Comparison of ENCODE assay signal across 8 cellular contexts in genomic region chr9:33817327-33818166, GRCh38. TPM values are rescaled to one million over a fixed set of nuclear protein-coding genes. Genes with fewer than 3 reads are reported as not detected.
A peak's percentile ranks its signal among the peaks of the same experiment; 100 is the strongest.
DNase-seq lines count a peak whose midpoint lies in the region; ATAC-seq and TF ChIP-seq lines count a peak whose summit lies in the region.

No MANE protein-coding gene starts in this region.

- H3K4me3 Mint-ChIP-seq in activated naive CD4-positive, alpha-beta T cell treated with anti-CD3 and anti-CD28 coated beads for 36 hours, result peak overlapping the region; percentile 93

- peaks cover 51% of the 10 kb centered on the region for H3K4me1 Mint-ChIP-seq in activated naive CD4-positive, alpha-beta T cell treated with anti-CD3 and anti-CD28 coated beads for 36 hours (ENCODE audit: low read depth)

- H3K9me3 ChIP-seq in transverse colon, result no peaks in the 10 kb centered on the region

- WGBS in transverse colon (ENCODE audit: low coverage in 1 of 2), 2 donors, result 0% methylated on average over 10 of the region's 81 CpGs; no CpG with 5 or more reads in 1 of the 2 donors

- no peaks in the 10 kb centered on the region for H3K36me3 ChIP-seq in transverse colon

- H3K9me3 Mint-ChIP-seq in activated naive CD4-positive, alpha-beta T cell treated with anti-CD3 and anti-CD28 coated beads for 36 hours, result no peaks in the 10 kb centered on the region

- intact Hi-C loops in activated naive CD4-positive, alpha-beta T cell treated with anti-CD3 and anti-CD28 coated beads for 36 hours (cut with micrococcal nuclease), result loop anchor here (1.0 to 10.0 kb wide), 8 partner anchors 63 to 660 kb away; partner anchors contain the start of genes DCAF12, DNAI1, FAM219A and KIF24
- intact Hi-C loops in transverse colon (cut with DNase I; ENCODE audit: low total_unique reads), result loop anchor here (10.0 kb wide), 1 partner anchor 107 kb away; no protein-coding TSS in a partner anchor

- no peak for TF ChIP-seq EP300 in transverse colon (IDR thresholded peaks at IDR 0.05; ENCODE audit: low read depth)

- peaks cover 30 to 73% (median 40%) of the 10 kb centered on the region in 4 donors for H3K4me1 ChIP-seq in transverse colon

- H3K4me3 ChIP-seq in transverse colon, result peak overlapping the region; percentile 72 to 96 (median 90)

- peak; percentile 17 for ATAC-seq in HG03442 (IDR thresholded peaks at IDR 0.05; ENCODE audit: unreplicated experiment)
- peak; percentile 30 for ATAC-seq in omental fat pad (ENCODE audit: low FRiP score)

- DNase-seq in CD1c-positive myeloid dendritic cell (ENCODE audit: extremely low spot score), result peak; percentile 77
- peak; percentile 73 for DNase-seq in RWPE1 (ENCODE audit: low spot score)
- peak; percentile 72 for DNase-seq in activated naive CD4-positive, alpha-beta T cell treated with anti-CD3 and anti-CD28 coated beads for 36 hours
- peak; percentile 70 for DNase-seq in germinal center (ENCODE audit: low spot score)
- no peak for DNase-seq in omental fat pad (ENCODE audit: low spot score)
- peak; percentile 53 for DNase-seq in transverse colon

- H3K27ac ChIP-seq in RWPE1 (peak overlapping the region; percentile 95), transverse colon (peak overlapping the region; percentile 97 to 100 (median 100))

- POLR2A ChIA-PET in RWPE1 (lab: Yijun Ruan, JAX; ENCODE audit: low non-redundant PET), result no interaction called here

- in situ Hi-C loops in transverse colon (cut with MboI; ENCODE audit: low pct_ligation_motif_present in 1 of 4, low pct_unique_long_range_greater_than_20kb in 1 of 4, low sequenced_read_pairs in 3 of 4), result no loop called here

- H3K27me3 ChIP-seq in transverse colon, result no peaks in the 10 kb centered on the region

- no peaks in the 10 kb centered on the region for H3K27me3 Mint-ChIP-seq in activated naive CD4-positive, alpha-beta T cell treated with anti-CD3 and anti-CD28 coated beads for 36 hours (ENCODE audit: low read depth)

- TF ChIP-seq POLR2A in GM19099 (IDR thresholded peaks at IDR 0.05; ENCODE audit: extremely low read depth, insufficient read length, low read depth) (peak; percentile 56), transverse colon (IDR thresholded peaks at IDR 0.05) (no peak)

- CTCF ChIA-PET in RWPE1 (lab: Yijun Ruan, JAX), result interaction anchor here (0.6 kb wide), 1 partner anchor 77 kb away, joined by 3 read pairs; no protein-coding TSS in a partner anchor
- CTCF ChIA-PET in activated naive CD4-positive, alpha-beta T cell treated with anti-CD3 and anti-CD28 coated beads for 36 hours (lab: Charles Lee), result no interaction called here

- TF ChIP-seq CTCF in RWPE1 (conservative IDR thresholded peaks at IDR 0.05; ENCODE audit: low read depth), result 0 out of 2 replicates have a peak, but pooled peaks have one; percentile 8
- no peak for TF ChIP-seq CTCF in omental fat pad (IDR thresholded peaks at IDR 0.05)
- peak in 2 of 5 experiments; percentile 5 to 24 for TF ChIP-seq CTCF in transverse colon (IDR thresholded peaks at IDR 0.05)

- H3K36me3 Mint-ChIP-seq in activated naive CD4-positive, alpha-beta T cell treated with anti-CD3 and anti-CD28 coated beads for 36 hours (ENCODE audit: low read depth), result peaks cover 4% of the 10 kb centered on the region

- H3K27ac Mint-ChIP-seq in activated naive CD4-positive, alpha-beta T cell treated with anti-CD3 and anti-CD28 coated beads for 36 hours, result peak overlapping the region; percentile 96

RNA-seq across cellular contexts. Expression of gene UBE2R2, which starts 0.6 kb away (rescaled TPM):
- total RNA-seq in activated naive CD4-positive, alpha-beta T cell treated with anti-CD3 and anti-CD28 coated beads for 36 hours, result 10 to 100 TPM; 44.2 to 46.9 TPM
- total RNA-seq in omental fat pad, result 10 to 100 TPM; 22.4 to 34.3 (median 30.2) TPM
- 10 to 100 TPM; 13.9 to 30.8 (median 22.9) TPM for total RNA-seq in transverse colon

RNA-seq across cellular contexts. Expression of gene PRSS3, which starts 22.2 kb away (rescaled TPM):
- not detected for total RNA-seq in activated naive CD4-positive, alpha-beta T cell treated with anti-CD3 and anti-CD28 coated beads for 36 hours
- total RNA-seq in omental fat pad, result not detected
- 100 to 1,000 TPM in 3 of 4 donors, 10 to 100 TPM in 1; 42.2 to 298 (median 113) TPM for total RNA-seq in transverse colon

Comparison
In these comparisons a context has a peak if more than half of its experiments do, and no peak if none do; other contexts are left out.
1. RNA of gene PRSS3, which starts 22.2 kb away (total RNA-seq): 42.2 to 298 TPM in transverse colon; not detected in activated naive CD4-positive, alpha-beta T cell treated with anti-CD3 and anti-CD28 coated beads for 36 hours and not detected in omental fat pad; every median in the first group is over 10 times any median in the second.